7 cellular contexts compared by ENCODE assay signal in the genomic region with DNA sequence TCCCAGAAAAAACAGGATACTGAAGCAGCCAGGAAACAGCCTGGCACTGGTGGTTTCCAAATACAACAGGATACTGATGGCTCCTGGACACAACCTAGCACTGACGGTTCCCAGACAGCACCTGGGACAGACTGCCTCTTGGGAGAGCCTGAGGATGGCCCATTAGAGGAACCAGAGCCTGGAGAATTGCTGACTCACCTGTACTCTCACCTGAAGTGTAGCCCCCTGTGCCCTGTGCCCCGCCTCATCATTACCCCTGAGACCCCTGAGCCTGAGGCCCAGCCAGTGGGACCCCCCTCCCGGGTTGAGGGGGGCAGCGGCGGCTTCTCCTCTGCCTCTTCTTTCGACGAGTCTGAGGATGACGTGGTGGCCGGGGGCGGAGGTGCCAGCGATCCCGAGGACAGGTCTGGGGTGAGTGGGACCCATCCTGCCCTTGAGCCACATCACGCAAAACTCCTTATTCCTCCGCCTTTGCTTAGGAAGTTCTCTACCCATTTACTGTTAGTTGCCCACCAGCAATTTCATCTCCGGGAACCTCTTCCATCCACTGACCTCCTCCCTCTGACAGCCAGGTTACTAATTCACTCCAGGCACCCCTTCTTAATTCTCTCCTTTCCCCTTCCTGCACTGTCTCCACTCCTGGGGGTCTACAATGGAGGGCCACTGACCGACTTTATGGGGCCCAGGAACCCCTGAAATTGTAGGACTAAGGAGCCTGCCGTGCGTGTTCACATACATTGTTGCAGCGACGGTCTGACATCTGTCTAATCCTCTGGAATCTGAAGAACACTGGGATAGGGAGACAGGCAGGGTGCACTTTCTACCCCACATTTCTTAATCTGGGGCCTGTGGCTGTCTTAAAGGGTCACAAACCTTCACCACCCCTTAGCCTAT. TPM values are rescaled to one million over a fixed set of nuclear protein-coding genes. Genes with fewer than 3 reads are reported as not detected.
DNase-seq lines count a peak whose midpoint lies in the region; ATAC-seq and TF ChIP-seq lines count a peak whose summit lies in the region.

No MANE protein-coding gene starts in this region.

- H3K27me3 Mint-ChIP-seq in activated CD4-positive, alpha-beta memory T cell treated with anti-CD3 and anti-CD28 coated beads for 36 hours, result no peaks in the 10 kb centered on the region
- H3K27me3 Mint-ChIP-seq in glutamatergic neuron (ENCODE audit: unreplicated experiment), result peaks cover 9% of the 10 kb centered on the region

- H3K4me3 Mint-ChIP-seq in activated CD4-positive, alpha-beta memory T cell treated with anti-CD3 and anti-CD28 coated beads for 36 hours, result peak overlapping the region; percentile 83
- peak overlapping the region; percentile 91 for H3K4me3 Mint-ChIP-seq in glutamatergic neuron (ENCODE audit: unreplicated experiment)

- peaks cover 59% of the 10 kb centered on the region for H3K4me1 Mint-ChIP-seq in activated CD4-positive, alpha-beta memory T cell treated with anti-CD3 and anti-CD28 coated beads for 36 hours (ENCODE audit: low read depth)
- H3K4me1 Mint-ChIP-seq in glutamatergic neuron (ENCODE audit: low read depth, unreplicated experiment), result peaks cover 24% of the 10 kb centered on the region

- DNase-seq in HT-29 (ENCODE audit: low spot score), result peak; percentile 68
- peak; percentile 21 for DNase-seq in activated CD4-positive, alpha-beta memory T cell treated with anti-CD3 and anti-CD28 coated beads for 36 hours
- DNase-seq in glutamatergic neuron, result no peak
- DNase-seq in renal cortical epithelial cell (ENCODE audit: low read depth), result peak; percentile 14
- no peak for DNase-seq in NCI-H748 treated with DMSO at 0.1 percent for 48 hours (lab: John Stamatoyannopoulos, UW)
- no peak for DNase-seq in stimulated activated CD4-positive, alpha-beta T cell treated with anti-CD3 and anti-CD28 coated beads, Interleukin-2, amount 100 ng/mL, for 48 hours

- CTCF ChIA-PET in activated CD4-positive, alpha-beta memory T cell treated with anti-CD3 and anti-CD28 coated beads for 36 hours (lab: Charles Lee), result interaction anchor here (1.3 to 1.4 kb wide), 2 partner anchors 56 to 83 kb away, joined by 3 read pairs; no protein-coding TSS in a partner anchor

- intact Hi-C loops in activated CD4-positive, alpha-beta memory T cell treated with anti-CD3 and anti-CD28 coated beads for 36 hours (cut with micrococcal nuclease), result no loop called here

- no peak for ATAC-seq in GM18502 (IDR thresholded peaks at IDR 0.05; ENCODE audit: poor library complexity, unreplicated experiment)

- H3K27ac Mint-ChIP-seq in activated CD4-positive, alpha-beta memory T cell treated with anti-CD3 and anti-CD28 coated beads for 36 hours, result peak overlapping the region; percentile 53
- peak overlapping the region; percentile 90 for H3K27ac Mint-ChIP-seq in glutamatergic neuron (ENCODE audit: unreplicated experiment)

- POLR2A ChIA-PET in activated CD4-positive, alpha-beta memory T cell treated with anti-CD3 and anti-CD28 coated beads for 36 hours (lab: Charles Lee), result interaction anchor here (1.1 to 2.4 kb wide), 3 partner anchors 33 to 60 kb away, joined by 3 to 16 read pairs (median 14); a partner anchor contains a TSS

- H3K9me3 Mint-ChIP-seq in activated CD4-positive, alpha-beta memory T cell treated with anti-CD3 and anti-CD28 coated beads for 36 hours, result no peaks in the 10 kb centered on the region
- peaks cover 16% of the 10 kb centered on the region for H3K9me3 Mint-ChIP-seq in glutamatergic neuron (ENCODE audit: unreplicated experiment)

- peaks cover 4% of the 10 kb centered on the region for H3K36me3 Mint-ChIP-seq in activated CD4-positive, alpha-beta memory T cell treated with anti-CD3 and anti-CD28 coated beads for 36 hours
- H3K36me3 Mint-ChIP-seq in glutamatergic neuron (ENCODE audit: unreplicated experiment), result no peaks in the 10 kb centered on the region

- TF ChIP-seq CTCF in glutamatergic neuron (IDR thresholded peaks at IDR 0.05; ENCODE audit: partially characterized antibody, unreplicated experiment), result no peak

RNA-seq across cellular contexts. Expression of a gene that starts 1.2 kb away (rescaled TPM):
- total RNA-seq in HT-29 (2014; rRNA removed; shearing (Covaris generic)), result 52.2 and 58.5 TPM in 2 replicates
- total RNA-seq in activated CD4-positive, alpha-beta memory T cell treated with anti-CD3 and anti-CD28 coated beads for 36 hours, result 1 to 10 TPM; 6.4 TPM
- total RNA-seq in glutamatergic neuron (ENCODE audit: unreplicated experiment) (13.8 TPM), renal cortical epithelial cell (17.6 and 25.0 TPM in 2 replicates)

RNA-seq across cellular contexts. Expression of a gene that starts 1.4 kb away (rescaled TPM):
- total RNA-seq in HT-29 (2014; rRNA removed; shearing (Covaris generic)), result 57.2 and 71.3 TPM in 2 replicates
- 10 to 100 TPM; 31.7 to 36.3 TPM for total RNA-seq in activated CD4-positive, alpha-beta memory T cell treated with anti-CD3 and anti-CD28 coated beads for 36 hours
- total RNA-seq in glutamatergic neuron (ENCODE audit: unreplicated experiment) (49.9 TPM), renal cortical epithelial cell (18.6 and 44.0 TPM in 2 replicates)

RNA-seq across cellular contexts. Expression of a gene that starts 27.7 kb away (rescaled TPM):
- 13.4 and 14.6 TPM in 2 replicates for total RNA-seq in HT-29 (2014; rRNA removed; shearing (Covaris generic))
- total RNA-seq in activated CD4-positive, alpha-beta memory T cell treated with anti-CD3 and anti-CD28 coated beads for 36 hours, result 10 to 100 TPM; 14.0 to 14.8 TPM
- total RNA-seq in glutamatergic neuron (ENCODE audit: unreplicated experiment) (250 TPM), renal cortical epithelial cell (9.9 and 31.0 TPM in 2 replicates)

RNA-seq across cellular contexts. Expression of a gene that starts 32.1 kb away (rescaled TPM):
- total RNA-seq in HT-29 (2014; rRNA removed; shearing (Covaris generic)), result 1.9 and 2.6 TPM in 2 replicates
- total RNA-seq in activated CD4-positive, alpha-beta memory T cell treated with anti-CD3 and anti-CD28 coated beads for 36 hours, result 10 to 100 TPM; 14.1 to 15.8 TPM
- 20.7 TPM for total RNA-seq in glutamatergic neuron (ENCODE audit: unreplicated experiment)
- total RNA-seq in renal cortical epithelial cell, result 0.35 and 4.5 TPM in 2 replicates

RNA-seq across cellular contexts. Expression of a gene that starts 32.9 kb away (rescaled TPM):
- 252 and 361 TPM in 2 replicates for total RNA-seq in HT-29 (2014; rRNA removed; shearing (Covaris generic))
- total RNA-seq in activated CD4-positive, alpha-beta memory T cell treated with anti-CD3 and anti-CD28 coated beads for 36 hours, result 100 to 1,000 TPM; 241 to 253 TPM
- total RNA-seq in glutamatergic neuron (ENCODE audit: unreplicated experiment), result 70.3 TPM
- 17.4 and 20.5 TPM in 2 replicates for total RNA-seq in renal cortical epithelial cell

Comparison
In these comparisons a context has a peak if more than half of its experiments do, and no peak if none do; other contexts are left out.
1. DNase-seq: peak in HT-29 (single experiment), activated CD4-positive, alpha-beta memory T cell treated with anti-CD3 and anti-CD28 coated beads for 36 hours (single experiment) and renal cortical epithelial cell (single experiment); none in glutamatergic neuron (single experiment), NCI-H748 treated with DMSO at 0.1 percent for 48 hours (single experiment) and stimulated activated CD4-positive, alpha-beta T cell treated with anti-CD3 and anti-CD28 coated beads, Interleukin-2, amount 100 ng/mL, for 48 hours (0 of 2).